In the genomic region with DNA sequence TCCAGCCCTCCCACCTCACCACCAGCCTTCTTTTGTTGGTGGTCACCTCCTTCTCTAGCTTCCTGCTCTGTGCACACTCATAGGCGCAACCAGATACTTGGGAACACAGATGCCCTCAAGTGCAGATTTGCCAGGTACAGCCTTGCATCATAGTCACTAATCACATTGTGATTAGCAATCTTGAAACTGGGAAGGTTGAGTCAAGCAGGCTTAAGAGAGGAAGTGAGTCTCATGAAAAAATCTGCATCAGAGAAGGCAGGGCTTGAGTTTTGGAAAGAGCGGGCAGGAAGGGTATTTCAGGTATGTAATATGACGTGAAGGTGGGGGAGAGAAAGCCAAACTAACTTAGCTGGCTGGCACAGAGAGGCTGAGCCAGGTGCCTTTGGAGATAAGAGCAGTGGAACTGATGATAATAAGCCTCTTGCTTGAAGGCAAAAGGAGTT, we compare ENCODE assay signal across 1 cellular context.
TF ChIP-seq lines count a peak whose summit lies in the region.

No MANE protein-coding gene starts in this region.

TF ChIP-seq in K562, 482 proteins besides CTCF, POLR2A, EP300 and RAD21 (continues in another document):
- TF ChIP-seq ZNF586 (CRISPR knock-in tag; conservative IDR thresholded peaks at IDR 0.05) (no peak), FOXP1 (CRISPR knock-in tag; IDR thresholded peaks at IDR 0.05) (no peak), EHMT2 (IDR thresholded peaks at IDR 0.05) (0 out of 2 replicates have a peak, but pooled peaks have one; percentile 9), SMARCE1 (IDR thresholded peaks at IDR 0.05) (peak; percentile 78), STAT5A (IDR thresholded peaks at IDR 0.05; ENCODE audit: borderline replicate concordance, low read length) (peak; percentile 43; the same call in 1 of the 2 replicates), TFAM (CRISPR knock-in tag; conservative IDR thresholded peaks at IDR 0.05) (no peak), SMARCA4 (IDR thresholded peaks at IDR 0.05) (peak; percentile 76), CBFA2T2 (conservative IDR thresholded peaks at IDR 0.05) (peak; percentile 75), HDAC2 (IDR thresholded peaks at IDR 0.05) (no peak), TBP (optimal IDR thresholded peaks at IDR 0.05; ENCODE audit: low read depth, low read length) (no peak), POLR2AphosphoS2 (IDR thresholded peaks at IDR 0.05; ENCODE audit: low read length) (no peak), ATF7 (IDR thresholded peaks at IDR 0.05) (0 out of 2 replicates have a peak, but pooled peaks have one; percentile 34), ZNF583 (CRISPR knock-in tag; IDR thresholded peaks at IDR 0.05) (no peak), ZNF146 (CRISPR knock-in tag; IDR thresholded peaks at IDR 0.05; ENCODE audit: unreplicated experiment) (no peak), ARID1B (IDR thresholded peaks at IDR 0.05) (peak; percentile 88), ELF4 (CRISPR knock-in tag; IDR thresholded peaks at IDR 0.05) (no peak), FOXJ3 (CRISPR knock-in tag; IDR thresholded peaks at IDR 0.05) (no peak), ZZZ3 (IDR thresholded peaks at IDR 0.05) (no peak), MEF2A (IDR thresholded peaks at IDR 0.05; ENCODE audit: control insufficient read depth, low read depth, low read length) (peak; percentile 48; the same call in 1 of the 2 replicates), SNRNP70 (optimal IDR thresholded peaks at IDR 0.05; ENCODE audit: low read depth, low read length) (no peak), NFIC (IDR thresholded peaks at IDR 0.05) (peak; percentile 48), SIRT6 (IDR thresholded peaks at IDR 0.05; ENCODE audit: low read depth, low read length) (no peak), ARNT (IDR thresholded peaks at IDR 0.05) (no peak), SOX6 (IDR thresholded peaks at IDR 0.05) (peak; percentile 48; the same call in 1 of the 2 replicates), CBFA2T3 (IDR thresholded peaks at IDR 0.05) (peak; percentile 86), CREM (IDR thresholded peaks at IDR 0.05; ENCODE audit: low read depth) (peak; percentile 44; the same call in 1 of the 2 replicates), BRD4 (IDR thresholded peaks at IDR 0.05) (no peak), TEAD4 (IDR thresholded peaks at IDR 0.05; ENCODE audit: low read length) (peak; percentile 79), TEAD4 (CRISPR knock-in tag; IDR thresholded peaks at IDR 0.05; ENCODE audit: borderline replicate concordance) (no peak), SMC3 (conservative IDR thresholded peaks at IDR 0.05; ENCODE audit: insufficient read depth, low read depth, low read length) (no peak), RBM22 (IDR thresholded peaks at IDR 0.05; ENCODE audit: low read depth, low read length, poor library complexity, severe bottlenecking) (no peak), TCF3 (CRISPR knock-in tag; IDR thresholded peaks at IDR 0.05) (peak; percentile 80), FOXK2 (conservative IDR thresholded peaks at IDR 0.05 in 1 of 2, IDR thresholded peaks at IDR 0.05 in 1 of 2; ENCODE audit: low read depth in 2 of 2) (no peak), PYGO2 (tag; IDR thresholded peaks at IDR 0.05) (no peak), BMI1 (IDR thresholded peaks at IDR 0.05; ENCODE audit: low read length) (no peak), KLF16 (IDR thresholded peaks at IDR 0.05) (peak; percentile 30; the same call in 1 of the 2 replicates), ZEB2 (IDR thresholded peaks at IDR 0.05) (peak; percentile 91), SPI1 (IDR thresholded peaks at IDR 0.05; ENCODE audit: borderline replicate concordance, low read depth, low read length) (peak; percentile 82), GATA2 (CRISPR knock-in tag; IDR thresholded peaks at IDR 0.05) (no peak), RFX5 (IDR thresholded peaks at IDR 0.05; ENCODE audit: low read depth, low read length) (no peak), TAL1 (IDR thresholded peaks at IDR 0.05) (peak; percentile 76), ZFP30 (CRISPR knock-in tag; IDR thresholded peaks at IDR 0.05; ENCODE audit: borderline replicate concordance) (no peak), POLR2H (tag; IDR thresholded peaks at IDR 0.05; ENCODE audit: low read depth) (no peak), IFI16 (CRISPR knock-in tag; IDR thresholded peaks at IDR 0.05) (no peak), NFE2 (IDR thresholded peaks at IDR 0.05; ENCODE audit: low read depth) (no peak)
- TF ChIP-seq, protein P1, sequence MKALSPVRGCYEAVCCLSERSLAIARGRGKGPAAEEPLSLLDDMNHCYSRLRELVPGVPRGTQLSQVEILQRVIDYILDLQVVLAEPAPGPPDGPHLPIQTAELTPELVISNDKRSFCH (CRISPR knock-in tag; IDR thresholded peaks at IDR 0.05) = no peak
- TF ChIP-seq, protein P1 (tag; IDR thresholded peaks at IDR 0.05) = no peak
- TF ChIP-seq, protein P2, sequence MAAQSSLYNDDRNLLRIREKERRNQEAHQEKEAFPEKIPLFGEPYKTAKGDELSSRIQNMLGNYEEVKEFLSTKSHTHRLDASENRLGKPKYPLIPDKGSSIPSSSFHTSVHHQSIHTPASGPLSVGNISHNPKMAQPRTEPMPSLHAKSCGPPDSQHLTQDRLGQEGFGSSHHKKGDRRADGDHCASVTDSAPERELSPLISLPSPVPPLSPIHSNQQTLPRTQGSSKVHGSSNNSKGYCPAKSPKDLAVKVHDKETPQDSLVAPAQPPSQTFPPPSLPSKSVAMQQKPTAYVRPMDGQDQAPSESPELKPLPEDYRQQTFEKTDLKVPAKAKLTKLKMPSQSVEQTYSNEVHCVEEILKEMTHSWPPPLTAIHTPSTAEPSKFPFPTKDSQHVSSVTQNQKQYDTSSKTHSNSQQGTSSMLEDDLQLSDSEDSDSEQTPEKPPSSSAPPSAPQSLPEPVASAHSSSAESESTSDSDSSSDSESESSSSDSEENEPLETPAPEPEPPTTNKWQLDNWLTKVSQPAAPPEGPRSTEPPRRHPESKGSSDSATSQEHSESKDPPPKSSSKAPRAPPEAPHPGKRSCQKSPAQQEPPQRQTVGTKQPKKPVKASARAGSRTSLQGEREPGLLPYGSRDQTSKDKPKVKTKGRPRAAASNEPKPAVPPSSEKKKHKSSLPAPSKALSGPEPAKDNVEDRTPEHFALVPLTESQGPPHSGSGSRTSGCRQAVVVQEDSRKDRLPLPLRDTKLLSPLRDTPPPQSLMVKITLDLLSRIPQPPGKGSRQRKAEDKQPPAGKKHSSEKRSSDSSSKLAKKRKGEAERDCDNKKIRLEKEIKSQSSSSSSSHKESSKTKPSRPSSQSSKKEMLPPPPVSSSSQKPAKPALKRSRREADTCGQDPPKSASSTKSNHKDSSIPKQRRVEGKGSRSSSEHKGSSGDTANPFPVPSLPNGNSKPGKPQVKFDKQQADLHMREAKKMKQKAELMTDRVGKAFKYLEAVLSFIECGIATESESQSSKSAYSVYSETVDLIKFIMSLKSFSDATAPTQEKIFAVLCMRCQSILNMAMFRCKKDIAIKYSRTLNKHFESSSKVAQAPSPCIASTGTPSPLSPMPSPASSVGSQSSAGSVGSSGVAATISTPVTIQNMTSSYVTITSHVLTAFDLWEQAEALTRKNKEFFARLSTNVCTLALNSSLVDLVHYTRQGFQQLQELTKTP (IDR thresholded peaks at IDR 0.05; ENCODE audit: low read depth in 1 of 2, partially characterized antibody in 2 of 2) = no peak
- TF ChIP-seq, protein P3, sequence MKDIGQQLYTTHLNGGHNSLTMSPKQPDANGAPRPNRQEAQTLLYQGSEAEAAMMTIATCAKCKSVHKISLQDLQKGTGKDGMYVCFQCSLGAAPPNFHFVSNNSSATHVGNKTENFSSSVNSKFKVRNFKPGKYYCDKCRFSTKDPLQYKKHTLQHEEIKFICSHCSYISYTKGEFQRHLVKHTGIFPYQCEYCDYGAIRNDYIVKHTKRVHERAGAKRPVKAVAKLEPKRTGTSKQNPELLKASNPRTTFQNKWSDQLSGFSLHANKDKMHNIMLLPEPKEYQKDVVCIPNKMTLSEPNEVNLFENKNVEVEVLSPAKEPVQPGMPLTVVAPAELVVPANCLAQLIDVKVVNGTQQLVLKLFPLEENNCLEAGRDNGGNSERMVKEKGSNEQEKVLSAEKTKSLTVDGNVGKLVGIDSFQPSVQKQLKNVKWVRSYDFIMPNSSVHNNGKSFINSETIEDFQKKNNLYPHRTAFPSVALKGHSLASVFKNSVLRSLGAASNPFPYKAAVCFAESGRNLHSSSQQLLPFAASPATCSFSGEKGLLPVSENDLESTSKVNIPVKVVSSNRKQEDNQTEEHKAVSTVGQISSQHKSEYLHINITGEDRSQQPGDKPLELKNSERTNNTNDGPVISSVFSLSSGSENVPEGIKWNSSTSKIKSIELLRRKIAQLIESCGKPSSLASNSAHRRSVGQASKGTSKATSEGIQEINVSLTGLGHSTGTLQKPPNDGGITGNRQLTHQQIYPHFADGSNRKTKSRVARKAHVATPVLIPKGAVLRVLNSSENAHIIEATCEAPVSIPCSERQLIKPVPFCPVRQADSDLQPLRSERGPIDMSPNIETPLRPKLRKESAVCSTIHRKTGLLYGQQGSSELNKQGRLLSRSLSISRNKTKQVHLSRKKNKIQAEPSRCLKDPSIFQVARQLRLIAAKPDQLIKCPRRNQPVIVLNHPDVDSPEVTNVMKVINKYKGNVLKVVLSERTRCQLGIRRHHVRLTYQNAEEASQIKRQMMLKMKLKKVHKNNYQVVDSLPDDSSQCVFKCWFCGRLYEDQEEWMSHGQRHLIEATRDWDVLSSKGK (CRISPR knock-in tag; IDR thresholded peaks at IDR 0.05) = no peak
- TF ChIP-seq, protein P4, sequence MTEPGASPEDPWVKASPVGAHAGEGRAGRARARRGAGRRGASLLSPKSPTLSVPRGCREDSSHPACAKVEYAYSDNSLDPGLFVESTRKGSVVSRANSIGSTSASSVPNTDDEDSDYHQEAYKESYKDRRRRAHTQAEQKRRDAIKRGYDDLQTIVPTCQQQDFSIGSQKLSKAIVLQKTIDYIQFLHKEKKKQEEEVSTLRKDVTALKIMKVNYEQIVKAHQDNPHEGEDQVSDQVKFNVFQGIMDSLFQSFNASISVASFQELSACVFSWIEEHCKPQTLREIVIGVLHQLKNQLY (CRISPR knock-in tag; conservative IDR thresholded peaks at IDR 0.05) = no peak
- TF ChIP-seq, protein P5, sequence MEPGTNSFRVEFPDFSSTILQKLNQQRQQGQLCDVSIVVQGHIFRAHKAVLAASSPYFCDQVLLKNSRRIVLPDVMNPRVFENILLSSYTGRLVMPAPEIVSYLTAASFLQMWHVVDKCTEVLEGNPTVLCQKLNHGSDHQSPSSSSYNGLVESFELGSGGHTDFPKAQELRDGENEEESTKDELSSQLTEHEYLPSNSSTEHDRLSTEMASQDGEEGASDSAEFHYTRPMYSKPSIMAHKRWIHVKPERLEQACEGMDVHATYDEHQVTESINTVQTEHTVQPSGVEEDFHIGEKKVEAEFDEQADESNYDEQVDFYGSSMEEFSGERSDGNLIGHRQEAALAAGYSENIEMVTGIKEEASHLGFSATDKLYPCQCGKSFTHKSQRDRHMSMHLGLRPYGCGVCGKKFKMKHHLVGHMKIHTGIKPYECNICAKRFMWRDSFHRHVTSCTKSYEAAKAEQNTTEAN (CRISPR knock-in tag; IDR thresholded peaks at IDR 0.05) = no peak
- TF ChIP-seq, protein P6, sequence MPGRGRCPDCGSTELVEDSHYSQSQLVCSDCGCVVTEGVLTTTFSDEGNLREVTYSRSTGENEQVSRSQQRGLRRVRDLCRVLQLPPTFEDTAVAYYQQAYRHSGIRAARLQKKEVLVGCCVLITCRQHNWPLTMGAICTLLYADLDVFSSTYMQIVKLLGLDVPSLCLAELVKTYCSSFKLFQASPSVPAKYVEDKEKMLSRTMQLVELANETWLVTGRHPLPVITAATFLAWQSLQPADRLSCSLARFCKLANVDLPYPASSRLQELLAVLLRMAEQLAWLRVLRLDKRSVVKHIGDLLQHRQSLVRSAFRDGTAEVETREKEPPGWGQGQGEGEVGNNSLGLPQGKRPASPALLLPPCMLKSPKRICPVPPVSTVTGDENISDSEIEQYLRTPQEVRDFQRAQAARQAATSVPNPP (IDR thresholded peaks at IDR 0.05; ENCODE audit: borderline replicate concordance, insufficient read depth, insufficient read length) = no peak
- TF ChIP-seq, protein P7, sequence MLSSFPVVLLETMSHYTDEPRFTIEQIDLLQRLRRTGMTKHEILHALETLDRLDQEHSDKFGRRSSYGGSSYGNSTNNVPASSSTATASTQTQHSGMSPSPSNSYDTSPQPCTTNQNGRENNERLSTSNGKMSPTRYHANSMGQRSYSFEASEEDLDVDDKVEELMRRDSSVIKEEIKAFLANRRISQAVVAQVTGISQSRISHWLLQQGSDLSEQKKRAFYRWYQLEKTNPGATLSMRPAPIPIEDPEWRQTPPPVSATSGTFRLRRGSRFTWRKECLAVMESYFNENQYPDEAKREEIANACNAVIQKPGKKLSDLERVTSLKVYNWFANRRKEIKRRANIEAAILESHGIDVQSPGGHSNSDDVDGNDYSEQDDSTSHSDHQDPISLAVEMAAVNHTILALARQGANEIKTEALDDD (IDR thresholded peaks at IDR 0.05) = peak; percentile 41; the same call in 1 of the 2 replicates
- TF ChIP-seq, protein P8, sequence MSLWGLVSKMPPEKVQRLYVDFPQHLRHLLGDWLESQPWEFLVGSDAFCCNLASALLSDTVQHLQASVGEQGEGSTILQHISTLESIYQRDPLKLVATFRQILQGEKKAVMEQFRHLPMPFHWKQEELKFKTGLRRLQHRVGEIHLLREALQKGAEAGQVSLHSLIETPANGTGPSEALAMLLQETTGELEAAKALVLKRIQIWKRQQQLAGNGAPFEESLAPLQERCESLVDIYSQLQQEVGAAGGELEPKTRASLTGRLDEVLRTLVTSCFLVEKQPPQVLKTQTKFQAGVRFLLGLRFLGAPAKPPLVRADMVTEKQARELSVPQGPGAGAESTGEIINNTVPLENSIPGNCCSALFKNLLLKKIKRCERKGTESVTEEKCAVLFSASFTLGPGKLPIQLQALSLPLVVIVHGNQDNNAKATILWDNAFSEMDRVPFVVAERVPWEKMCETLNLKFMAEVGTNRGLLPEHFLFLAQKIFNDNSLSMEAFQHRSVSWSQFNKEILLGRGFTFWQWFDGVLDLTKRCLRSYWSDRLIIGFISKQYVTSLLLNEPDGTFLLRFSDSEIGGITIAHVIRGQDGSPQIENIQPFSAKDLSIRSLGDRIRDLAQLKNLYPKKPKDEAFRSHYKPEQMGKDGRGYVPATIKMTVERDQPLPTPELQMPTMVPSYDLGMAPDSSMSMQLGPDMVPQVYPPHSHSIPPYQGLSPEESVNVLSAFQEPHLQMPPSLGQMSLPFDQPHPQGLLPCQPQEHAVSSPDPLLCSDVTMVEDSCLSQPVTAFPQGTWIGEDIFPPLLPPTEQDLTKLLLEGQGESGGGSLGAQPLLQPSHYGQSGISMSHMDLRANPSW (CRISPR knock-in tag; IDR thresholded peaks at IDR 0.05) = no peak
